Comparison of ENCODE assay signal across 13 cellular contexts in the genomic region with DNA sequence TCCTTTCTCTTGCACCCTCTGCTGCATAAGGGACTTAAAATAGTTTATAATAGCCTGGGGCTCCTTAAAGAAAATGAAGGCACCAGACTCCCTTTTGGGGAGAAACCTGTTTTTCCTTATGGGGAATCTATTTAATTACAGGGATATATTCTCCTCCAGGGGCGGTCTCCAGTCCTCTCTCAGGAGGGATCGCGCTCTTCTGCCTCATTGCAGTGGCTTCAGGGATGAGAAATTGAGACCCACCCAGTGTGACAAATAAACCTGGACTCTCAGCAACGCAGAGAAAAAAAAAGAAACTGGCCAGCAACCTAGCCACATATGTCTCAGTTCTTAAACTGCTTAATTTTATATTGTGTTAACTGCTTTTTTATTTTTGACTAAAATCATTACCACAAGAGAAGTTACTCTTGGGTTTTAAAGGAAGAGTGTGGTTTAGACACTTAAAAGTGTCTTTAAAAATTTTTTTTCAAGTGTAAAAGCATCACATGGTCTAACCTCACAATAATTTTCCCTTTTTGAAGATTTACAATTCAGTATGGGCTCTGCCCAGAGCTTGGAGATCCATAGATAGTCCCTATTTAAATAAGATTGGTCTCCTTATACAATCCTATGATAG. TPM values are rescaled to one million over a fixed set of nuclear protein-coding genes. Genes with fewer than 3 reads are reported as not detected.
DNase-seq lines count a peak whose midpoint lies in the region; ATAC-seq and TF ChIP-seq lines count a peak whose summit lies in the region.
"Had no signal": no experiment of that assay in that cellular context is flagged by ENCODE, and none has a peak within 500 bp of the region (broad histone marks: within the 10 kb centered on the region; RNA-seq: fewer than 3 reads in every experiment).

No MANE protein-coding gene starts in this region.

- H3K27ac Mint-ChIP-seq in activated naive CD8-positive, alpha-beta T cell: no peak overlapping the region
- H3K27ac Mint-ChIP-seq in activated naive CD8-positive, alpha-beta T cell treated with anti-CD3 and anti-CD28 coated beads for 36 hours: no peak overlapping the region
- peak overlapping the region; percentile 90 for H3K27ac Mint-ChIP-seq in endodermal cell
- peak overlapping the region; percentile 72 for H3K27ac Mint-ChIP-seq in stimulated activated effector memory CD8-positive, alpha-beta T cell treated with anti-CD3 and anti-CD28 coated beads, Interleukin-12 subunit alpha, Interleukin-12 subunit beta, amount 100 ng/mL, for 72 hours

- H3K4me3 Mint-ChIP-seq in activated naive CD8-positive, alpha-beta T cell: peak overlapping the region; percentile 25
- H3K4me3 Mint-ChIP-seq in activated naive CD8-positive, alpha-beta T cell treated with anti-CD3 and anti-CD28 coated beads for 36 hours: no peak overlapping the region
- H3K4me3 Mint-ChIP-seq in endodermal cell: no peak overlapping the region
- peak overlapping the region; percentile 37 for H3K4me3 Mint-ChIP-seq in stimulated activated effector memory CD8-positive, alpha-beta T cell treated with anti-CD3 and anti-CD28 coated beads, Interleukin-12 subunit alpha, Interleukin-12 subunit beta, amount 100 ng/mL, for 72 hours

- no peak for ATAC-seq in stimulated activated effector memory CD8-positive, alpha-beta T cell treated with anti-CD3 and anti-CD28 coated beads, Interleukin-12 subunit alpha, Interleukin-12 subunit beta, amount 100 ng/mL, for 72 hours

- H3K4me3 ChIP-seq in endodermal cell (ENCODE audit: low read length) (peak overlapping the region; percentile 30), vagina (no peak overlapping the region)

- intact Hi-C loops in vagina (cut with DNase I) (no loop called here), posterior cingulate gyrus (cut with DNase I) (no loop called here)

- no peak overlapping the region for H3K9ac ChIP-seq in endodermal cell (ENCODE audit: extremely low read depth, low read length, poor library complexity, severe bottlenecking)

- no peak for DNase-seq in activated naive CD8-positive, alpha-beta T cell treated with anti-CD3 and anti-CD28 coated beads for 36 hours
- peak; percentile 47 for DNase-seq in M059J (ENCODE audit: low read depth)
- peak; percentile 53 for DNase-seq in endodermal cell
- DNase-seq in stimulated activated effector memory CD8-positive, alpha-beta T cell treated with anti-CD3 and anti-CD28 coated beads, Interleukin-12 subunit alpha, Interleukin-12 subunit beta, amount 100 ng/mL, for 72 hours (ENCODE audit: low spot score in 2 of 2): no peak
- no peak for DNase-seq in foreskin melanocyte
- no peak for DNase-seq in vagina (ENCODE audit: extremely low spot score in 2 of 2)
- DNase-seq in posterior cingulate gyrus: no peak
- DNase-seq: anterior cingulate cortex, midbrain, NCI-H2171, SHP77 had no signal

- TF ChIP-seq CTCF in endodermal cell (conservative IDR thresholded peaks at IDR 0.05) (no peak), vagina (IDR thresholded peaks at IDR 0.05) (no peak)

- peaks cover 37% of the 10 kb centered on the region for H3K4me1 Mint-ChIP-seq in activated naive CD8-positive, alpha-beta T cell (ENCODE audit: low read depth)
- peaks cover 21% of the 10 kb centered on the region for H3K4me1 Mint-ChIP-seq in activated naive CD8-positive, alpha-beta T cell treated with anti-CD3 and anti-CD28 coated beads for 36 hours
- H3K4me1 Mint-ChIP-seq in endodermal cell: peaks cover 36% of the 10 kb centered on the region
- H3K4me1 Mint-ChIP-seq in stimulated activated effector memory CD8-positive, alpha-beta T cell treated with anti-CD3 and anti-CD28 coated beads, Interleukin-12 subunit alpha, Interleukin-12 subunit beta, amount 100 ng/mL, for 72 hours: peaks cover 51% of the 10 kb centered on the region

- H3K9me3 Mint-ChIP-seq in activated naive CD8-positive, alpha-beta T cell (ENCODE audit: low read depth): no peaks in the 10 kb centered on the region
- peaks cover 13% of the 10 kb centered on the region for H3K9me3 Mint-ChIP-seq in activated naive CD8-positive, alpha-beta T cell treated with anti-CD3 and anti-CD28 coated beads for 36 hours
- peaks cover 16% of the 10 kb centered on the region for H3K9me3 Mint-ChIP-seq in endodermal cell
- H3K9me3 Mint-ChIP-seq in stimulated activated effector memory CD8-positive, alpha-beta T cell treated with anti-CD3 and anti-CD28 coated beads, Interleukin-12 subunit alpha, Interleukin-12 subunit beta, amount 100 ng/mL, for 72 hours: peaks cover 9% of the 10 kb centered on the region

- peaks cover 10% of the 10 kb centered on the region for H3K4me1 ChIP-seq in endodermal cell (ENCODE audit: control insufficient read depth, insufficient read depth, low read length)
- H3K4me1 ChIP-seq in vagina: no peaks in the 10 kb centered on the region

- no peak for TF ChIP-seq POLR2A in vagina (IDR thresholded peaks at IDR 0.05)

- H3K27ac ChIP-seq in endodermal cell (ENCODE audit: low read depth, low read length) (no peak overlapping the region), vagina (no peak overlapping the region)
- H3K27ac ChIP-seq: VCaP had no signal

- no peaks in the 10 kb centered on the region for H3K36me3 Mint-ChIP-seq in activated naive CD8-positive, alpha-beta T cell
- peaks cover 13% of the 10 kb centered on the region for H3K36me3 Mint-ChIP-seq in activated naive CD8-positive, alpha-beta T cell treated with anti-CD3 and anti-CD28 coated beads for 36 hours
- H3K36me3 Mint-ChIP-seq in endodermal cell (ENCODE audit: low read depth): peaks cover 6% of the 10 kb centered on the region
- peaks cover 31% of the 10 kb centered on the region for H3K36me3 Mint-ChIP-seq in stimulated activated effector memory CD8-positive, alpha-beta T cell treated with anti-CD3 and anti-CD28 coated beads, Interleukin-12 subunit alpha, Interleukin-12 subunit beta, amount 100 ng/mL, for 72 hours

- peaks cover 7% of the 10 kb centered on the region for H3K27me3 Mint-ChIP-seq in activated naive CD8-positive, alpha-beta T cell
- H3K27me3 Mint-ChIP-seq in activated naive CD8-positive, alpha-beta T cell treated with anti-CD3 and anti-CD28 coated beads for 36 hours: peaks cover 8% of the 10 kb centered on the region
- no peaks in the 10 kb centered on the region for H3K27me3 Mint-ChIP-seq in endodermal cell (ENCODE audit: insufficient read depth)

- H3K36me3 ChIP-seq in endodermal cell (ENCODE audit: control insufficient read depth, insufficient read depth, low read length) (no peaks in the 10 kb centered on the region), vagina (no peaks in the 10 kb centered on the region)

- H3K9me3 ChIP-seq in endodermal cell (ENCODE audit: control insufficient read depth, low read length) (peaks cover 20% of the 10 kb centered on the region), vagina (no peaks in the 10 kb centered on the region)

- H3K27me3 ChIP-seq in endodermal cell (ENCODE audit: control insufficient read depth, insufficient read depth, low read length, poor library complexity, severe bottlenecking) (no peaks in the 10 kb centered on the region), vagina (no peaks in the 10 kb centered on the region)

- WGBS in endodermal cell (ENCODE audit: insufficient coverage in 1 of 2, insufficient read length in 1 of 2), 2 experiments: 58 to 75% methylated on average over 2 to 4 of the region's 4 CpGs

RNA-seq across cellular contexts. Expression of a gene that starts 11.7 kb away (rescaled TPM):
- total RNA-seq in activated naive CD8-positive, alpha-beta T cell treated with anti-CD3 and anti-CD28 coated beads for 36 hours: 10 to 100 TPM; 16.1 TPM
- total RNA-seq in M059J (2014; rRNA removed; shearing (Covaris generic)): 23.0 and 37.7 TPM in 2 replicates
- total RNA-seq in endodermal cell: 10 to 100 TPM; 28.4 to 30.3 TPM
- polyA plus RNA-seq in endodermal cell (2013, experiment 1 of 2): 23.3 TPM
- 22.4 TPM for polyA plus RNA-seq in endodermal cell (2013, experiment 2 of 2)
- total RNA-seq in vagina: 19.9 TPM

Comparison
In these comparisons a context has a peak if more than half of its experiments do, and no peak if none do; other contexts are left out.
1. H3K4me3 Mint-ChIP-seq: peak in activated naive CD8-positive, alpha-beta T cell (single experiment) and stimulated activated effector memory CD8-positive, alpha-beta T cell treated with anti-CD3 and anti-CD28 coated beads, Interleukin-12 subunit alpha, Interleukin-12 subunit beta, amount 100 ng/mL, for 72 hours (single experiment); none in activated naive CD8-positive, alpha-beta T cell treated with anti-CD3 and anti-CD28 coated beads for 36 hours (single experiment) and endodermal cell (single experiment).
2. H3K27ac Mint-ChIP-seq: peak in endodermal cell (single experiment) and stimulated activated effector memory CD8-positive, alpha-beta T cell treated with anti-CD3 and anti-CD28 coated beads, Interleukin-12 subunit alpha, Interleukin-12 subunit beta, amount 100 ng/mL, for 72 hours (single experiment); none in activated naive CD8-positive, alpha-beta T cell (single experiment) and activated naive CD8-positive, alpha-beta T cell treated with anti-CD3 and anti-CD28 coated beads for 36 hours (single experiment).
3. DNase-seq: peak in M059J (single experiment) and endodermal cell (single experiment); none in activated naive CD8-positive, alpha-beta T cell treated with anti-CD3 and anti-CD28 coated beads for 36 hours (single experiment), stimulated activated effector memory CD8-positive, alpha-beta T cell treated with anti-CD3 and anti-CD28 coated beads, Interleukin-12 subunit alpha, Interleukin-12 subunit beta, amount 100 ng/mL, for 72 hours (0 of 2), foreskin melanocyte (single experiment), vagina (0 of 2) and posterior cingulate gyrus (0 of 10).